Comparison of ENCODE assay signal across 32 cellular contexts in genomic region chr12:121930862-121931261, GRCh38. TPM values are rescaled to one million over a fixed set of nuclear protein-coding genes. Genes with fewer than 3 reads are reported as not detected.
DNase-seq lines count a peak whose midpoint lies in the region; FAIRE-seq and TF ChIP-seq lines count a peak whose summit lies in the region.
"Had no signal": no experiment of that assay in that cellular context is flagged by ENCODE, and none has a peak within 500 bp of the region (broad histone marks: within the 10 kb centered on the region; RNA-seq: fewer than 3 reads in every experiment).

No MANE protein-coding gene starts in this region.

- peak overlapping the region; percentile 43; the same call in 1 of the 2 replicates for H3K4me2 ChIP-seq in DOHH2 (ENCODE audit: low read length)
- H3K4me2 ChIP-seq: SK-N-SH had no signal

- H3F3A ChIP-seq in DOHH2 (ENCODE audit: control insufficient read depth, insufficient read depth) = 0 out of 2 replicates have a peak, but pooled peaks cover 7% of the 10 kb centered on the region

- H3K4me1 ChIP-seq in DOHH2 (ENCODE audit: control insufficient read depth, low read length) (peaks cover 38% of the 10 kb centered on the region), small intestine (ENCODE audit: control insufficient read depth in 2 of 2, insufficient read depth in 1 of 2, low read depth in 1 of 2, low read length in 1 of 2) (no peaks in the 10 kb centered on the region)
- H3K4me1 ChIP-seq: Peyer's patch had no signal

- H3K27ac ChIP-seq in DOHH2 (ENCODE audit: low read depth, low read length) = no peak overlapping the region
- no peak overlapping the region for H3K27ac ChIP-seq in small intestine (ENCODE audit: low read depth in 1 of 2, low read length in 1 of 2)
- H3K27ac ChIP-seq: C4-2B, Peyer's patch had no signal

- no peak for FAIRE-seq in small intestine (lab: Jason Lieb, UNC)
- FAIRE-seq: A204.1, GM12891, H54 had no signal

- no peaks in the 10 kb centered on the region; the same call in 1 of the 2 replicates for H3K79me2 ChIP-seq in DOHH2 (ENCODE audit: control insufficient read depth, low read length)

- DNase-seq in SIG-M5 treated with dmso at 0.1 percent for 504 hours (lab: John Stamatoyannopoulos, UW; ENCODE audit: unreplicated experiment) (peak; percentile 22), SIG-M5 (lab: John Stamatoyannopoulos, UW) (no peak), NB4 (ENCODE audit: low read depth) (peak; percentile 26), mesenteric fat pad (ENCODE audit: low spot score) (peak; percentile 28), GM20000 (ENCODE audit: low spot score) (no peak), COR-L47 (lab: John Stamatoyannopoulos, UW) (no peak), small intestine (no peak)
- DNase-seq: AML-193; CD8-positive, alpha-beta T cell; DMS 273 treated with DMSO at 0.1 percent for 48 hours; DMS79; GF-D8; KG1; MM.1S; NCI-H1105 treated with DMSO at 0.1 percent for 48 hours; NCI-H146; NCI-H1930; NCI-H2107; NCI-H446; NCI-H524 treated with DMSO at 0.1 percent for 48 hours; NCI-H82; NK-92 treated with Interleukin-12 subunit alpha and Interleukin-12 subunit beta, amount 100 ng/mL, for 24 hours; OCI-M1; Peyer's patch; SHP77 treated with DMSO at 0.1 percent for 48 hours; SK-N-SH; T-helper 2 cell had no signal

- WGBS in small intestine, 3 donors = 84 to 88% (median 88%) methylated on average over 4 of the region's 4 CpGs

- no peaks in the 10 kb centered on the region for H3K9me2 ChIP-seq in DOHH2 (replicated peaks; ENCODE audit: control insufficient read depth, low read length)
- H3K9me2 ChIP-seq: SK-N-SH had no signal

- TF ChIP-seq CTCF in DOHH2 (IDR thresholded peaks at IDR 0.05; ENCODE audit: low read depth, low read length, poor library complexity, severe bottlenecking) (no peak), NB4 (IDR thresholded peaks at IDR 0.05; ENCODE audit: low read depth, low read length) (no peak), GM20000 (IDR thresholded peaks at IDR 0.05; ENCODE audit: extremely low read depth, missing control alignments) (no peak)

- H3K4me3 ChIP-seq in DOHH2 (ENCODE audit: low read length) = no peak overlapping the region
- no peak overlapping the region for H3K4me3 ChIP-seq in NB4 (ENCODE audit: low read depth, low read length)
- H3K4me3 ChIP-seq in small intestine (ENCODE audit: low read depth in 1 of 2, low read length in 2 of 2) = no peak overlapping the region
- H3K4me3 ChIP-seq: Peyer's patch had no signal

- H3K36me3 ChIP-seq in DOHH2 (ENCODE audit: control insufficient read depth, low read length) (peaks cover 49% of the 10 kb centered on the region), small intestine (ENCODE audit: control insufficient read depth in 2 of 2, insufficient read depth in 2 of 2, low read length in 2 of 2) (no peaks in the 10 kb centered on the region)
- H3K36me3 ChIP-seq: Peyer's patch had no signal

- no peak for TF ChIP-seq POLR2A in NB4 (IDR thresholded peaks at IDR 0.05; ENCODE audit: extremely low read depth, insufficient read length)

- H3K9me3 ChIP-seq in DOHH2 (ENCODE audit: control insufficient read depth, insufficient read depth, low read length) (no peaks in the 10 kb centered on the region), small intestine (ENCODE audit: control insufficient read depth, low read depth) (no peaks in the 10 kb centered on the region)
- H3K9me3 ChIP-seq: Peyer's patch, SK-N-SH had no signal

- H4K20me1 ChIP-seq in DOHH2 (ENCODE audit: control insufficient read depth, insufficient read depth, low read depth, low read length) = no peaks in the 10 kb centered on the region

- H3K27me3 ChIP-seq in DOHH2 (ENCODE audit: control insufficient read depth, low read length) (no peaks in the 10 kb centered on the region), small intestine (ENCODE audit: control insufficient read depth in 2 of 2, insufficient read depth in 2 of 2, low read length in 2 of 2) (no peaks in the 10 kb centered on the region)
- H3K27me3 ChIP-seq: Peyer's patch had no signal

RNA-seq across cellular contexts. Expression of gene CFAP251, which starts 12.5 kb away (rescaled TPM):
- total RNA-seq in mesenteric fat pad = 2.1 TPM
- under 1 TPM in 2 of 3 donors, not detected in 1; 0.34 to 0.67 TPM for polyA plus RNA-seq in small intestine

RNA-seq across cellular contexts. Expression of gene PSMD9, which starts 42.3 kb away (rescaled TPM):
- 54.7 TPM for total RNA-seq in mesenteric fat pad
- 100 to 1,000 TPM in 1 of 3 donors, 10 to 100 TPM in 2; 80.5 to 123 (median 97.5) TPM for polyA plus RNA-seq in small intestine

Comparison
In these comparisons a context has a peak if more than half of its experiments do, and no peak if none do; other contexts are left out.
1. DNase-seq: peak in SIG-M5 treated with dmso at 0.1 percent for 504 hours (single experiment), NB4 (single experiment) and mesenteric fat pad (single experiment); none in SIG-M5 (single experiment), GM20000 (single experiment), COR-L47 (single experiment) and small intestine (single experiment).